ENCODE assay signal across 1 cellular context in genomic region chr7:36291387-36292316, GRCh38.
TF ChIP-seq lines count a peak whose summit lies in the region.

No MANE protein-coding gene starts in this region.

TF ChIP-seq in HepG2, 621 proteins besides CTCF, POLR2A, EP300 and RAD21 (continued from another document and continues in another):
- TF ChIP-seq, protein P1, sequence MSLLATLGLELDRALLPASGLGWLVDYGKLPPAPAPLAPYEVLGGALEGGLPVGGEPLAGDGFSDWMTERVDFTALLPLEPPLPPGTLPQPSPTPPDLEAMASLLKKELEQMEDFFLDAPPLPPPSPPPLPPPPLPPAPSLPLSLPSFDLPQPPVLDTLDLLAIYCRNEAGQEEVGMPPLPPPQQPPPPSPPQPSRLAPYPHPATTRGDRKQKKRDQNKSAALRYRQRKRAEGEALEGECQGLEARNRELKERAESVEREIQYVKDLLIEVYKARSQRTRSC (CRISPR knock-in tag; IDR thresholded peaks at IDR 0.05; ENCODE audit: low read depth): no peak
- TF ChIP-seq PCBP2 (optimal IDR thresholded peaks at IDR 0.05; ENCODE audit: low read depth, low read length, poor library complexity, severe bottlenecking) (no peak), PRDM15 (CRISPR knock-in tag; IDR thresholded peaks at IDR 0.05) (no peak), CBFB (CRISPR knock-in tag; IDR thresholded peaks at IDR 0.05) (0 out of 2 replicates have a peak, but pooled peaks have one; percentile 36), PHF21A (CRISPR knock-in tag; IDR thresholded peaks at IDR 0.05) (0 out of 2 replicates have a peak, but pooled peaks have one; percentile 16), ZNF17 (CRISPR knock-in tag; IDR thresholded peaks at IDR 0.05) (no peak), ZBTB38 (CRISPR knock-in tag; IDR thresholded peaks at IDR 0.05) (no peak), AKNA (CRISPR knock-in tag; IDR thresholded peaks at IDR 0.05; ENCODE audit: borderline replicate concordance) (no peak), CEBPB (IDR thresholded peaks at IDR 0.05; ENCODE audit: borderline replicate concordance, low read depth, low read length) (no peak), SRSF1 (optimal IDR thresholded peaks at IDR 0.05; ENCODE audit: low read depth, low read length) (no peak), ZNF746 (CRISPR knock-in tag; IDR thresholded peaks at IDR 0.05) (no peak), ZC3H4 (CRISPR knock-in tag; IDR thresholded peaks at IDR 0.05; ENCODE audit: borderline replicate concordance) (no peak), TP53 (CRISPR knock-in tag; conservative IDR thresholded peaks at IDR 0.05) (no peak), ZNF709 (CRISPR knock-in tag; IDR thresholded peaks at IDR 0.05) (no peak), FOXM1 (CRISPR knock-in tag; IDR thresholded peaks at IDR 0.05) (no peak), ZNF557 (CRISPR knock-in tag; IDR thresholded peaks at IDR 0.05) (no peak), SSRP1 (CRISPR knock-in tag; IDR thresholded peaks at IDR 0.05) (no peak), MED1 (CRISPR knock-in tag; IDR thresholded peaks at IDR 0.05) (peak; percentile 26; the same call in 1 of the 2 replicates), ZBTB39 (CRISPR knock-in tag; IDR thresholded peaks at IDR 0.05) (0 out of 2 replicates have a peak, but pooled peaks have one; percentile 55), SP140L (CRISPR knock-in tag; IDR thresholded peaks at IDR 0.05; ENCODE audit: borderline replicate concordance) (no peak), KLF13 (CRISPR knock-in tag; IDR thresholded peaks at IDR 0.05) (no peak), ZMYM3 (CRISPR knock-in tag; IDR thresholded peaks at IDR 0.05) (no peak), ZNF296 (CRISPR knock-in tag; conservative IDR thresholded peaks at IDR 0.05) (no peak), TRAFD1 (CRISPR knock-in tag; IDR thresholded peaks at IDR 0.05; ENCODE audit: borderline replicate concordance) (0 out of 2 replicates have a peak, but pooled peaks have one; percentile 30), ZFP36L1 (CRISPR knock-in tag; IDR thresholded peaks at IDR 0.05) (peak; percentile 40; the same call in 1 of the 2 replicates), HNRNPL (IDR thresholded peaks at IDR 0.05; ENCODE audit: low read depth, low read length) (no peak), HOXA5 (CRISPR knock-in tag; IDR thresholded peaks at IDR 0.05) (no peak), HNRNPK (IDR thresholded peaks at IDR 0.05; ENCODE audit: low read depth, low read length, poor library complexity, severe bottlenecking) (no peak), ZNF142 (CRISPR knock-in tag; IDR thresholded peaks at IDR 0.05) (no peak), FOXP4 (CRISPR knock-in tag; IDR thresholded peaks at IDR 0.05) (peak; percentile 47; the same call in 1 of the 2 replicates), ZNF260 (CRISPR knock-in tag; IDR thresholded peaks at IDR 0.05; ENCODE audit: borderline replicate concordance, low read depth) (no peak), CREM (IDR thresholded peaks at IDR 0.05) (0 out of 2 replicates have a peak, but pooled peaks have one; percentile 26), CREM (CRISPR knock-in tag; IDR thresholded peaks at IDR 0.05) (no peak)
- TF ChIP-seq, protein P2, sequence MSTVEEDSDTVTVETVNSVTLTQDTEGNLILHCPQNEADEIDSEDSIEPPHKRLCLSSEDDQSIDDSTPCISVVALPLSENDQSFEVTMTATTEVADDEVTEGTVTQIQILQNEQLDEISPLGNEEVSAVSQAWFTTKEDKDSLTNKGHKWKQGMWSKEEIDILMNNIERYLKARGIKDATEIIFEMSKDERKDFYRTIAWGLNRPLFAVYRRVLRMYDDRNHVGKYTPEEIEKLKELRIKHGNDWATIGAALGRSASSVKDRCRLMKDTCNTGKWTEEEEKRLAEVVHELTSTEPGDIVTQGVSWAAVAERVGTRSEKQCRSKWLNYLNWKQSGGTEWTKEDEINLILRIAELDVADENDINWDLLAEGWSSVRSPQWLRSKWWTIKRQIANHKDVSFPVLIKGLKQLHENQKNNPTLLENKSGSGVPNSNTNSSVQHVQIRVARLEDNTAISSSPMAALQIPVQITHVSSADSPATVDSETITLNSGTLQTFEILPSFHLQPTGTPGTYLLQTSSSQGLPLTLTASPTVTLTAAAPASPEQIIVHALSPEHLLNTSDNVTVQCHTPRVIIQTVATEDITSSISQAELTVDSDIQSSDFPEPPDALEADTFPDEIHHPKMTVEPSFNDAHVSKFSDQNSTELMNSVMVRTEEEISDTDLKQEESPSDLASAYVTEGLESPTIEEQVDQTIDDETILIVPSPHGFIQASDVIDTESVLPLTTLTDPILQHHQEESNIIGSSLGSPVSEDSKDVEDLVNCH (CRISPR knock-in tag; IDR thresholded peaks at IDR 0.05): no peak
